Comparison of ENCODE assay signal across 1 cellular context in genomic region chr10:5566606-5567005, GRCh38.
TF ChIP-seq lines count a peak whose summit lies in the region.

No MANE protein-coding gene starts in this region.

TF ChIP-seq in HepG2, 621 proteins besides CTCF, POLR2A, EP300 and RAD21 (continued from another document):
- TF ChIP-seq BRF2 (CRISPR knock-in tag; IDR thresholded peaks at IDR 0.05) = no peak
- TF ChIP-seq CREM (IDR thresholded peaks at IDR 0.05) = no peak
- TF ChIP-seq CREM (CRISPR knock-in tag; IDR thresholded peaks at IDR 0.05) = no peak
- TF ChIP-seq, protein P1, sequence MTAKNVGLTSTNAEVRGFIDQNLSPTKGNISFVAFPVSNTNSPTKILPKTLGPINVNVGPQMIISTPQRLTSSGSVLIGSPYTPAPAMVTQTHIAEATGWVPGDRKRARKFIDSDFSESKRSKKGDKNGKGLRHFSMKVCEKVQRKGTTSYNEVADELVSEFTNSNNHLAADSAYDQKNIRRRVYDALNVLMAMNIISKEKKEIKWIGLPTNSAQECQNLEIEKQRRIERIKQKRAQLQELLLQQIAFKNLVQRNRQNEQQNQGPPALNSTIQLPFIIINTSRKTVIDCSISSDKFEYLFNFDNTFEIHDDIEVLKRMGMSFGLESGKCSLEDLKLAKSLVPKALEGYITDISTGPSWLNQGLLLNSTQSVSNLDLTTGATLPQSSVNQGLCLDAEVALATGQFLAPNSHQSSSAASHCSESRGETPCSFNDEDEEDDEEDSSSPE (CRISPR knock-in tag; IDR thresholded peaks at IDR 0.05) = no peak
- no peak for TF ChIP-seq U2AF2 (IDR thresholded peaks at IDR 0.05; ENCODE audit: low read depth, low read length)
- TF ChIP-seq, protein P2, sequence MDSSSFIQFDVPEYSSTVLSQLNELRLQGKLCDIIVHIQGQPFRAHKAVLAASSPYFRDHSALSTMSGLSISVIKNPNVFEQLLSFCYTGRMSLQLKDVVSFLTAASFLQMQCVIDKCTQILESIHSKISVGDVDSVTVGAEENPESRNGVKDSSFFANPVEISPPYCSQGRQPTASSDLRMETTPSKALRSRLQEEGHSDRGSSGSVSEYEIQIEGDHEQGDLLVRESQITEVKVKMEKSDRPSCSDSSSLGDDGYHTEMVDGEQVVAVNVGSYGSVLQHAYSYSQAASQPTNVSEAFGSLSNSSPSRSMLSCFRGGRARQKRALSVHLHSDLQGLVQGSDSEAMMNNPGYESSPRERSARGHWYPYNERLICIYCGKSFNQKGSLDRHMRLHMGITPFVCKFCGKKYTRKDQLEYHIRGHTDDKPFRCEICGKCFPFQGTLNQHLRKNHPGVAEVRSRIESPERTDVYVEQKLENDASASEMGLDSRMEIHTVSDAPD (CRISPR knock-in tag; IDR thresholded peaks at IDR 0.05) = no peak
- no peak for TF ChIP-seq RFXANK (CRISPR knock-in tag; IDR thresholded peaks at IDR 0.05)
- no peak for TF ChIP-seq DRAP1 (CRISPR knock-in tag; IDR thresholded peaks at IDR 0.05)
- no peak for TF ChIP-seq MED13 (CRISPR knock-in tag; IDR thresholded peaks at IDR 0.05)
TF ChIP-seq in HepG2: peak in this region for 0.
